1 cellular context compared by ENCODE assay signal in genomic region chr20:57920971-57921370, GRCh38.
TF ChIP-seq lines count a peak whose summit lies in the region.

No MANE protein-coding gene starts in this region.

TF ChIP-seq in H1, 55 proteins besides CTCF, POLR2A, EP300 and RAD21:
- no peak for TF ChIP-seq CHD7 (IDR thresholded peaks at IDR 0.05; ENCODE audit: insufficient replicate concordance, low read length)
